In the genomic region with DNA sequence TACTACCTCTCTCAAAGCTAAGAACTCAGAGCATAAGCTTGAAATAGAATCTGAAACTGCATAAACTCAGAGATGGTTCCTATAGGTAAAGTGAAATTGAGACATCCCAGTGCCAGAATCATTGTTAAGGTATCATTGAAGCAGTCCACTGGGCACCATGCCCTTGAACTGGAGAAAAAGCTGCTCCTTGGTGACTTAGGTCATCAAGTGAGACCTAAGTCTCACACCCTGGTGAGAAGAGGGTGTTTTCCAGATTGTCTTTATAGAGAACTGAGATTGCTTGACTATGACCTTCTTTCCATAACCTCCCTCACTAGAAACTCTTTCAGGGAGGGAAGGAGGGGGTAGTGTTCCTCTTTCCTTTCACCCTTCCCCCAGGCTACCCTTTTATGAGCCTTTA, we compare ENCODE assay signal across 13 cellular contexts. TPM values are rescaled to one million over a fixed set of nuclear protein-coding genes. Genes with fewer than 3 reads are reported as not detected.
DNase-seq lines count a peak whose midpoint lies in the region; ATAC-seq and TF ChIP-seq lines count a peak whose summit lies in the region.
"Had no signal": no experiment of that assay in that cellular context is flagged by ENCODE, and none has a peak within 500 bp of the region (broad histone marks: within the 10 kb centered on the region; RNA-seq: fewer than 3 reads in every experiment).

No MANE protein-coding gene starts in this region.

- no peaks in the 10 kb centered on the region for H3K27me3 ChIP-seq in hepatocyte

- DNase-seq in NCI-H82 (lab: John Stamatoyannopoulos, UW) (no peak), hepatocyte (ENCODE audit: low spot score) (no peak)
- DNase-seq in activated T-cell treated with anti-CD3 and anti-CD28 coated beads, Interleukin-2, amount 50 U/mL, for 24 hours = no peak
- DNase-seq: DMS79, NCI-H146, Right ventricle myocardium superior had no signal

- no peak overlapping the region for H3K27ac Mint-ChIP-seq in activated T-helper 17 cell treated with anti-CD3 and anti-CD28 coated beads, Interleukin-2, amount 50 U/mL, for 72 hours
- no peak overlapping the region for H3K27ac Mint-ChIP-seq in activated T-cell treated with anti-CD3 and anti-CD28 coated beads, Interleukin-2, amount 50 U/mL, for 24 hours

- no peak for TF ChIP-seq CTCF in hepatocyte (IDR thresholded peaks at IDR 0.05; ENCODE audit: poor library complexity)

- no peak overlapping the region for H3K4me3 ChIP-seq in hepatocyte
- H3K4me3 ChIP-seq: lung had no signal

- H2AFZ ChIP-seq in hepatocyte = no peak overlapping the region

- H3K36me3 Mint-ChIP-seq in activated T-helper 17 cell treated with anti-CD3 and anti-CD28 coated beads, Interleukin-2, amount 50 U/mL, for 72 hours (ENCODE audit: low read depth) = no peaks in the 10 kb centered on the region
- peaks cover 3% of the 10 kb centered on the region for H3K36me3 Mint-ChIP-seq in activated T-cell treated with anti-CD3 and anti-CD28 coated beads, Interleukin-2, amount 50 U/mL, for 24 hours (ENCODE audit: low read depth)

- H3K9me3 ChIP-seq in hepatocyte (ENCODE audit: low read depth) = no peaks in the 10 kb centered on the region

- H3K36me3 ChIP-seq in hepatocyte (replicated peaks; ENCODE audit: insufficient read depth, low read depth) = no peaks in the 10 kb centered on the region

- no peaks in the 10 kb centered on the region for H3K79me2 ChIP-seq in hepatocyte

- H4K20me1 ChIP-seq in hepatocyte (ENCODE audit: insufficient read depth, poor library complexity, severe bottlenecking) = no peaks in the 10 kb centered on the region

- no peaks in the 10 kb centered on the region for H3K9me2 ChIP-seq in hepatocyte (replicated peaks; ENCODE audit: insufficient read depth)

- no peak overlapping the region for H3K4me3 Mint-ChIP-seq in activated T-helper 17 cell treated with anti-CD3 and anti-CD28 coated beads, Interleukin-2, amount 50 U/mL, for 72 hours
- no peak overlapping the region for H3K4me3 Mint-ChIP-seq in activated T-cell treated with anti-CD3 and anti-CD28 coated beads, Interleukin-2, amount 50 U/mL, for 24 hours

- H3K4me1 Mint-ChIP-seq in activated T-helper 17 cell treated with anti-CD3 and anti-CD28 coated beads, Interleukin-2, amount 50 U/mL, for 72 hours = peaks cover 8% of the 10 kb centered on the region
- H3K4me1 Mint-ChIP-seq in activated T-cell treated with anti-CD3 and anti-CD28 coated beads, Interleukin-2, amount 50 U/mL, for 24 hours (ENCODE audit: low read depth) = peaks cover 45% of the 10 kb centered on the region

- H3K4me1 ChIP-seq in hepatocyte (ENCODE audit: insufficient read depth) = no peaks in the 10 kb centered on the region

- no peak overlapping the region for H3K4me2 ChIP-seq in hepatocyte

- peaks cover 10% of the 10 kb centered on the region for H3K9me3 Mint-ChIP-seq in activated T-helper 17 cell treated with anti-CD3 and anti-CD28 coated beads, Interleukin-2, amount 50 U/mL, for 72 hours
- peaks cover 13% of the 10 kb centered on the region for H3K9me3 Mint-ChIP-seq in activated T-cell treated with anti-CD3 and anti-CD28 coated beads, Interleukin-2, amount 50 U/mL, for 24 hours

- peak; percentile 73 for ATAC-seq in GM18499 (IDR thresholded peaks at IDR 0.05; ENCODE audit: insufficient read depth, unreplicated experiment)
- ATAC-seq in GM19467 (IDR thresholded peaks at IDR 0.05; ENCODE audit: unreplicated experiment) = peak; percentile 68
- peak; percentile 91 for ATAC-seq in HG03045 (IDR thresholded peaks at IDR 0.05; ENCODE audit: unreplicated experiment)
- ATAC-seq in activated T-helper 17 cell treated with anti-CD3 and anti-CD28 coated beads, Interleukin-2, amount 50 U/mL, for 72 hours (replicated peaks) = peak; percentile 52
- ATAC-seq in HG02970 (IDR thresholded peaks at IDR 0.05; ENCODE audit: low FRiP score, unreplicated experiment) = no peak

- H3K27me3 Mint-ChIP-seq in activated T-helper 17 cell treated with anti-CD3 and anti-CD28 coated beads, Interleukin-2, amount 50 U/mL, for 72 hours = no peaks in the 10 kb centered on the region
- H3K27me3 Mint-ChIP-seq in activated T-cell treated with anti-CD3 and anti-CD28 coated beads, Interleukin-2, amount 50 U/mL, for 24 hours = no peaks in the 10 kb centered on the region

- no peak overlapping the region for H3K27ac ChIP-seq in hepatocyte
- H3K27ac ChIP-seq: HL-60 had no signal

RNA-seq across cellular contexts. Expression of a gene that starts 9.4 kb away (rescaled TPM):
- not detected for total RNA-seq in activated T-helper 17 cell treated with anti-CD3 and anti-CD28 coated beads, Interleukin-2, amount 50 U/mL, for 72 hours
- total RNA-seq in hepatocyte = not detected in 2 replicates
- polyA plus RNA-seq in hepatocyte = not detected in 2 replicates
- total RNA-seq: lung, Right ventricle myocardium superior had no signal
- polyA plus RNA-seq: lung had no signal
